8 cellular contexts compared by ENCODE assay signal in the genomic region with DNA sequence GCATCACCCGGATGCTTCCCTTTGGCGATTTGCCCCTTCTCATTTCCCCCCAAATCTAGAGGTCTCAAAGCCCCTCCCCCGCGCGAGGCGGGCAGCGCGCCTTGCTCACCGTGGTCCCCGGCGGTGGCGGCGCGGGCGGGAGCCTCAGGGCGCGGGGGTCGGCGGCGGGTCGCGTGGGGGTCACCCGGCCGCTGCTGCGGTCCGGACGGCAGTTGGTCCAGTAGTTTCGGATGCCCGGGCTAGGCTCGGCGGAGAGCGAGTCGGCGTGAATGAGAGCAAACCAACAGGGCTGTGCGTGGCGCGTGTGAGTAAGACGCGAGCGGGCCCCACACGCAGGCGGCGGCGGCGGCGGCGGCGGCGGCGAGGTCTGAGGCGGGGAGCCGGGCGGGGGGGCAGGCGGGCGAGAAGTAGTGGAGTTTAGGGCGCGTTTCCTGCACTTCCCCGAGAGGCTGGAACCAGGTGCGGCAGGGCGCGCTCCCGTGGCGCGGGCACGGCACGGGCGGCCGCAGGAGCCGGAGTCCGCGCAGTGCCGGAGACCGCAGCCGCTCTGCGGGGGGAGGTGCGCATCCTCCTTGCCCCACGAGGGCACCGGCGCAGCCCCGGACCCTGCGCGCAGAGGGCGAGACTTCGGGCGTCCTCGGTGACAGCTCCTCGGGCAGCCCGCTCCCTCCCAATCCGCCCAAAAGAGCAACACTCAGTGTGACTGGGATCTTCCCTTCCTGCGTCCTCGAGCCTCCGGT. TPM values are rescaled to one million over a fixed set of nuclear protein-coding genes. Genes with fewer than 3 reads are reported as not detected.
DNase-seq lines count a peak whose midpoint lies in the region; ATAC-seq, FAIRE-seq and TF ChIP-seq lines count a peak whose summit lies in the region.

No MANE protein-coding gene starts in this region.

- no peak for TF ChIP-seq POLR2A in A549 (IDR thresholded peaks at IDR 0.05; ENCODE audit: low read length)
- no peak for TF ChIP-seq POLR2A in spleen (IDR thresholded peaks at IDR 0.05)

- no peak for TF ChIP-seq RAD21 in A549 (conservative IDR thresholded peaks at IDR 0.05 in 1 of 2, IDR thresholded peaks at IDR 0.05 in 1 of 2)

- TF ChIP-seq CTCF in A549 (IDR thresholded peaks at IDR 0.05) (no peak), spleen (IDR thresholded peaks at IDR 0.05 in 8 of 11, conservative IDR thresholded peaks at IDR 0.05 in 3 of 11) (no peak)

- CTCF ChIA-PET in A549 (lab: Yijun Ruan, JAX) (interaction anchor here (0.7 to 2.0 kb wide), 4 partner anchors 8 to 259 kb away, joined by 3 to 8 read pairs (median 4); no protein-coding TSS in a partner anchor), HEK293T (lab: Yijun Ruan, JAX) (no interaction called here)

- no peaks in the 10 kb centered on the region for H3K9me3 ChIP-seq in A549
- no peaks in the 10 kb centered on the region for H3K9me3 ChIP-seq in spleen

- H3K4me3 ChIP-seq in A549 (peak overlapping the region; percentile 51), spleen (peak overlapping the region in 7 of 8 donors; percentile 26 to 64 (median 40))

- DNase-seq in A549 (ENCODE audit: low read depth in 1 of 2, low spot score in 1 of 2) (peak in 1 of 2 experiments; percentile 3), HEK293T (ENCODE audit: extremely low spot score) (peak; percentile 39), iPS-NIHi7 (ENCODE audit: extremely low spot score) (peak; percentile 35), spleen (peak; percentile 73), T1000 (lab: John Stamatoyannopoulos, UW) (no peak)

- POLR2A ChIA-PET in A549 (lab: Yijun Ruan, JAX): no interaction called here
- POLR2A ChIA-PET in HEK293T (lab: Yijun Ruan, JAX): no interaction called here

- H3K27me3 ChIP-seq in spleen (replicated peaks in 1 of 7): peaks cover 0 to 75% (median 30%) of the 10 kb centered on the region in 7 donors

- peak overlapping the region; percentile 97 for H3K4me2 ChIP-seq in A549

- intact Hi-C loops in spleen (cut with DNase I; ENCODE audit: low total_unique reads): no loop called here

- H3K4me1 ChIP-seq in A549 (no peaks in the 10 kb centered on the region), spleen (peaks cover 5 to 27% (median 21%) of the 10 kb centered on the region in 6 donors)

- ATAC-seq in A549 (peak; percentile 62 to 64), HG02571 (IDR thresholded peaks at IDR 0.05; ENCODE audit: unreplicated experiment) (no peak), HG03196 (IDR thresholded peaks at IDR 0.05; ENCODE audit: unreplicated experiment) (no peak)

- FAIRE-seq in A549 (lab: Jason Lieb, UNC): no peak

- H3K27ac ChIP-seq in A549 (no peak overlapping the region), angular gyrus (ENCODE audit: low read depth, low read length) (peak overlapping the region; percentile 70), spleen (no peak overlapping the region)

- no peaks in the 10 kb centered on the region for H3K36me3 ChIP-seq in spleen

- 5% methylated on average over 6 of the region's 92 CpGs for WGBS in A549 (ENCODE audit: missing lambda C conversion rate)
- 0 to 2% (median 1%) methylated on average over 54 to 92 of the region's 92 CpGs for WGBS in spleen, 5 donors

- TF ChIP-seq EP300 in A549 (IDR thresholded peaks at IDR 0.05): no peak

TF ChIP-seq in A549, 52 proteins besides CTCF, POLR2A, EP300 and RAD21:
- TF ChIP-seq NFE2L2 (conservative IDR thresholded peaks at IDR 0.05; ENCODE audit: low read length) (no peak), ZNF302 (CRISPR knock-in tag; IDR thresholded peaks at IDR 0.05) (no peak), ZFP36 (IDR thresholded peaks at IDR 0.05; ENCODE audit: borderline replicate concordance, partially characterized antibody) (no peak), USF2 (IDR thresholded peaks at IDR 0.05) (no peak), KDM5A (IDR thresholded peaks at IDR 0.05) (no peak), MAX (IDR thresholded peaks at IDR 0.05) (no peak), HES2 (IDR thresholded peaks at IDR 0.05) (no peak), HEYL (CRISPR knock-in tag; IDR thresholded peaks at IDR 0.05) (no peak), FOSL2 (IDR thresholded peaks at IDR 0.05) (no peak), FOSL2 (CRISPR knock-in tag; IDR thresholded peaks at IDR 0.05) (no peak), HOXB5 (CRISPR knock-in tag; IDR thresholded peaks at IDR 0.05) (no peak)
- TF ChIP-seq, protein P1, sequence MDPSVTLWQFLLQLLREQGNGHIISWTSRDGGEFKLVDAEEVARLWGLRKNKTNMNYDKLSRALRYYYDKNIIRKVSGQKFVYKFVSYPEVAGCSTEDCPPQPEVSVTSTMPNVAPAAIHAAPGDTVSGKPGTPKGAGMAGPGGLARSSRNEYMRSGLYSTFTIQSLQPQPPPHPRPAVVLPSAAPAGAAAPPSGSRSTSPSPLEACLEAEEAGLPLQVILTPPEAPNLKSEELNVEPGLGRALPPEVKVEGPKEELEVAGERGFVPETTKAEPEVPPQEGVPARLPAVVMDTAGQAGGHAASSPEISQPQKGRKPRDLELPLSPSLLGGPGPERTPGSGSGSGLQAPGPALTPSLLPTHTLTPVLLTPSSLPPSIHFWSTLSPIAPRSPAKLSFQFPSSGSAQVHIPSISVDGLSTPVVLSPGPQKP (IDR thresholded peaks at IDR 0.05; ENCODE audit: low read depth, low read length): no peak

TF ChIP-seq in HEK293T, 16 proteins besides CTCF, POLR2A, EP300 and RAD21:
- TF ChIP-seq LEF1 (IDR thresholded peaks at IDR 0.05; ENCODE audit: borderline replicate concordance): no peak
TF ChIP-seq in HEK293T: peak in this region for 0.

RNA-seq across cellular contexts. Expression of gene HS3ST5, which starts 0.6 kb away (rescaled TPM):
- polyA plus RNA-seq in A549 (2011; rRNA removed) (not detected in 2 replicates), A549 (2017; fragmentation: RNase III; extraction: RNeasy Plus Mini Kit Qiagen cat#74134 plus additional on column Dnase treatment) (not detected in 3 replicates), spleen (not detected)
- polyA plus RNA-seq in A549 (2012; cell fraction: cytosol; rRNA removed): not detected in 2 replicates
- not detected in 2 replicates for polyA plus RNA-seq in A549 (2012; cell fraction: nucleus; rRNA removed)
- polyA minus RNA-seq in A549 (2011; rRNA and poly(A)+ RNA removed): not detected in 2 replicates
- total RNA-seq in spleen: not detected

Comparison
In these comparisons a context has a peak if more than half of its experiments do, and no peak if none do; other contexts are left out.
1. ATAC-seq: peak in A549 (2 of 2); none in HG02571 (single experiment) and HG03196 (single experiment).